Comparison of ENCODE assay signal across 8 cellular contexts in the genomic region with DNA sequence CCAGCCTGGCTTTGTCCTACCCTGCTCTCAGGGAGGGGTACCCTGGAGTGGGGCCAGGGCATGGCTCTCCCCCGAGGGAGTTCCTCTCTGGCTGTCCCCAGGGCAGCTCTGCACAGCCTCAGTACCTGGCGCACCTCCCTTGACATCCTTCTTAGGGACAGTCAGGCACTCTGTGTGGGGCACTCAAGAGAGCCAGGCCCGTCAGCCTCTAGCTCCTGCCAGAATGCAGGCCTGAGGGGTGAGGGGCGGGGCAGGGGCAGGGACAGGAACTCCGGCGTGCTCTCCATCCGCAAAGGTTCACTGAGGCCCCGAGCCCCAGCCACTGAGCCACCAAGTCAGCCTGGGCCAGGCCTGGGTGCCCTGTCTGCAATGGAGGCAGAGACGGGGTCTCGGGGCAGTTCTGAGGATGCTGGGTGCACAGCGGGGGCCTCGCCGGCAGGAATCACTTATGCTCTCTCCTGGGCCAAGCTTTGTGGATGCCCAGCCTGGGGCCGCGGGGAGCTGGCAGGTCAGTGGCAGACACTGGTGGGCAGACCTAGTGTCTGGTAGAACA. TPM values are rescaled to one million over a fixed set of nuclear protein-coding genes. Genes with fewer than 3 reads are reported as not detected.
DNase-seq lines count a peak whose midpoint lies in the region; ATAC-seq and TF ChIP-seq lines count a peak whose summit lies in the region.

No MANE protein-coding gene starts in this region.

- no peak overlapping the region for H2AFZ ChIP-seq in PC-9

- DNase-seq in CD4-positive, alpha-beta memory T cell = no peak
- DNase-seq in PC-9 (peak in 1 of 2 experiments; percentile 72), germinal center (ENCODE audit: low spot score) (peak; percentile 35), GM03348 (ENCODE audit: low spot score) (no peak), HuH-7.5 (ENCODE audit: low spot score) (no peak)
- no peak for DNase-seq in stimulated activated naive B cell treated with anti-CD40 and anti-IgM and Interleukin-4, amounts not matched to agents 10 μg/mL and 1 μg/mL and 100 μg/mL, for 72 hours

- H3K4me3 ChIP-seq in CD4-positive, alpha-beta memory T cell (ENCODE audit: low read length in 2 of 2) = peak overlapping the region; percentile 19 to 69
- H3K4me3 ChIP-seq in PC-9 = peak overlapping the region; percentile 41; the same call in 1 of the 2 replicates

- no peaks in the 10 kb centered on the region for H3K27me3 Mint-ChIP-seq in CD4-positive, alpha-beta memory T cell
- H3K27me3 Mint-ChIP-seq in stimulated activated naive B cell treated with anti-CD40 and anti-IgM and Interleukin-4, amounts not matched to agents 10 μg/mL and 1 μg/mL and 100 μg/mL, for 72 hours = no peaks in the 10 kb centered on the region

- ATAC-seq in GM21447 (IDR thresholded peaks at IDR 0.05; ENCODE audit: unreplicated experiment) (peak; percentile 15), HG03521 (IDR thresholded peaks at IDR 0.05; ENCODE audit: unreplicated experiment) (no peak)
- ATAC-seq in stimulated activated naive B cell treated with anti-CD40 and anti-IgM and Interleukin-4, amounts not matched to agents 10 μg/mL and 1 μg/mL and 100 μg/mL, for 72 hours (replicated peaks) = peak; percentile 28 to 30

- peaks cover 10 to 17% of the 10 kb centered on the region in 2 donors for H3K36me3 Mint-ChIP-seq in CD4-positive, alpha-beta memory T cell
- peaks cover 30 to 35% of the 10 kb centered on the region in 2 donors for H3K36me3 Mint-ChIP-seq in stimulated activated naive B cell treated with anti-CD40 and anti-IgM and Interleukin-4, amounts not matched to agents 10 μg/mL and 1 μg/mL and 100 μg/mL, for 72 hours

- H3K4me1 ChIP-seq in CD4-positive, alpha-beta memory T cell (ENCODE audit: insufficient read depth, low read length) = peaks cover 19% of the 10 kb centered on the region
- peaks cover 38% of the 10 kb centered on the region for H3K4me1 ChIP-seq in PC-9 (replicated peaks; ENCODE audit: insufficient read depth)

- peaks cover 6 to 18% (median 16%) of the 10 kb centered on the region in 4 donors for H3K4me1 Mint-ChIP-seq in CD4-positive, alpha-beta memory T cell
- H3K4me1 Mint-ChIP-seq in stimulated activated naive B cell treated with anti-CD40 and anti-IgM and Interleukin-4, amounts not matched to agents 10 μg/mL and 1 μg/mL and 100 μg/mL, for 72 hours = peaks cover 31 to 32% of the 10 kb centered on the region in 2 donors

- H3F3A ChIP-seq in PC-9 (ENCODE audit: insufficient read depth, low read depth) = peaks cover 53% of the 10 kb centered on the region; the same call in 1 of the 2 replicates

- no peaks in the 10 kb centered on the region for H3K36me3 ChIP-seq in CD4-positive, alpha-beta memory T cell (ENCODE audit: insufficient read depth, low read length)
- H3K36me3 ChIP-seq in PC-9 (ENCODE audit: low read depth) = peaks cover 18% of the 10 kb centered on the region

- CTCF ChIA-PET in CD4-positive, alpha-beta memory T cell (lab: Charles Lee; ENCODE audit: partially characterized antibody) = no interaction called here
- CTCF ChIA-PET in PC-9 (lab: Charles Lee) = no interaction called here

- no peaks in the 10 kb centered on the region for H4K20me1 ChIP-seq in PC-9 (ENCODE audit: insufficient read depth)

- H3K4me3 Mint-ChIP-seq in CD4-positive, alpha-beta memory T cell = peak overlapping the region; percentile 82 to 96 (median 90)
- H3K4me3 Mint-ChIP-seq in stimulated activated naive B cell treated with anti-CD40 and anti-IgM and Interleukin-4, amounts not matched to agents 10 μg/mL and 1 μg/mL and 100 μg/mL, for 72 hours = peak overlapping the region; percentile 90 to 94

- no peaks in the 10 kb centered on the region for H3K27me3 ChIP-seq in CD4-positive, alpha-beta memory T cell (ENCODE audit: insufficient read depth, low read length)
- H3K27me3 ChIP-seq in PC-9 (ENCODE audit: insufficient read depth, low read depth) = no peaks in the 10 kb centered on the region

- POLR2A ChIA-PET in CD4-positive, alpha-beta memory T cell (lab: Charles Lee; ENCODE audit: partially characterized antibody) = interaction anchor here (0.6 to 2.3 kb wide), 5 partner anchors 10 to 80 kb away, joined by 3 to 13 read pairs (median 3); a partner anchor contains a TSS
- POLR2A ChIA-PET in PC-9 (lab: Charles Lee; ENCODE audit: unreplicated experiment) = interaction anchor here (0.6 to 0.8 kb wide), 4 partner anchors 15 to 361 kb away, joined by 3 to 13 read pairs (median 6); no protein-coding TSS in a partner anchor

- peak overlapping the region; percentile 93 to 97 (median 94) for H3K27ac Mint-ChIP-seq in CD4-positive, alpha-beta memory T cell
- H3K27ac Mint-ChIP-seq in stimulated activated naive B cell treated with anti-CD40 and anti-IgM and Interleukin-4, amounts not matched to agents 10 μg/mL and 1 μg/mL and 100 μg/mL, for 72 hours = peak overlapping the region; percentile 97

- BruUV-seq in PC-9 (replicated peaks; lab: Mats Ljungman, UMichigan) = no TSS peak

- no peaks in the 10 kb centered on the region for H3K9me3 ChIP-seq in CD4-positive, alpha-beta memory T cell (ENCODE audit: control insufficient read depth in 1 of 2, low read length in 2 of 2)
- peaks cover 6% of the 10 kb centered on the region; the same call in 1 of the 2 replicates for H3K9me3 ChIP-seq in PC-9 (ENCODE audit: insufficient read depth, low read depth)

- H3K79me2 ChIP-seq in PC-9 (ENCODE audit: low read depth) = peaks cover 24% of the 10 kb centered on the region

- peak overlapping the region; percentile 76 for H3K4me2 ChIP-seq in PC-9

- intact Hi-C loops in CD4-positive, alpha-beta memory T cell (cut with micrococcal nuclease) = loop anchor here (1.0 kb wide), 1 partner anchor 10 kb away; a partner anchor contains a TSS
- intact Hi-C loops in PC-9 (cut with micrococcal nuclease; ENCODE audit: unreplicated experiment) = loop anchor here (1.0 to 5.0 kb wide), 3 partner anchors 8 to 49 kb away; no protein-coding TSS in a partner anchor

- no peaks in the 10 kb centered on the region for H3K9me2 ChIP-seq in PC-9 (ENCODE audit: insufficient read depth)

- peaks cover 0 to 3% (median 0%) of the 10 kb centered on the region in 8 donors for H3K9me3 Mint-ChIP-seq in CD4-positive, alpha-beta memory T cell
- H3K9me3 Mint-ChIP-seq in stimulated activated naive B cell treated with anti-CD40 and anti-IgM and Interleukin-4, amounts not matched to agents 10 μg/mL and 1 μg/mL and 100 μg/mL, for 72 hours = no peaks in the 10 kb centered on the region

- H3K27ac ChIP-seq in CD4-positive, alpha-beta memory T cell (ENCODE audit: low read depth, low read length) = peak overlapping the region; percentile 63
- peak overlapping the region; percentile 78 for H3K27ac ChIP-seq in PC-9

- no peak for TF ChIP-seq CTCF in PC-9 (conservative IDR thresholded peaks at IDR 0.05)

RNA-seq across cellular contexts. Expression of a gene that starts 10.1 kb away (rescaled TPM):
- 10 to 100 TPM; 13.4 to 15.1 TPM for total RNA-seq in CD4-positive, alpha-beta memory T cell
- polyA plus RNA-seq in CD4-positive, alpha-beta memory T cell = 1 to 10 TPM in 1 of 2 donors, under 1 TPM in 1; 0.42 to 4.9 TPM
- total RNA-seq in PC-9 (2021) = 128 and 148 TPM in 2 replicates
